Comparison of ENCODE assay signal across 27 cellular contexts in the genomic region with DNA sequence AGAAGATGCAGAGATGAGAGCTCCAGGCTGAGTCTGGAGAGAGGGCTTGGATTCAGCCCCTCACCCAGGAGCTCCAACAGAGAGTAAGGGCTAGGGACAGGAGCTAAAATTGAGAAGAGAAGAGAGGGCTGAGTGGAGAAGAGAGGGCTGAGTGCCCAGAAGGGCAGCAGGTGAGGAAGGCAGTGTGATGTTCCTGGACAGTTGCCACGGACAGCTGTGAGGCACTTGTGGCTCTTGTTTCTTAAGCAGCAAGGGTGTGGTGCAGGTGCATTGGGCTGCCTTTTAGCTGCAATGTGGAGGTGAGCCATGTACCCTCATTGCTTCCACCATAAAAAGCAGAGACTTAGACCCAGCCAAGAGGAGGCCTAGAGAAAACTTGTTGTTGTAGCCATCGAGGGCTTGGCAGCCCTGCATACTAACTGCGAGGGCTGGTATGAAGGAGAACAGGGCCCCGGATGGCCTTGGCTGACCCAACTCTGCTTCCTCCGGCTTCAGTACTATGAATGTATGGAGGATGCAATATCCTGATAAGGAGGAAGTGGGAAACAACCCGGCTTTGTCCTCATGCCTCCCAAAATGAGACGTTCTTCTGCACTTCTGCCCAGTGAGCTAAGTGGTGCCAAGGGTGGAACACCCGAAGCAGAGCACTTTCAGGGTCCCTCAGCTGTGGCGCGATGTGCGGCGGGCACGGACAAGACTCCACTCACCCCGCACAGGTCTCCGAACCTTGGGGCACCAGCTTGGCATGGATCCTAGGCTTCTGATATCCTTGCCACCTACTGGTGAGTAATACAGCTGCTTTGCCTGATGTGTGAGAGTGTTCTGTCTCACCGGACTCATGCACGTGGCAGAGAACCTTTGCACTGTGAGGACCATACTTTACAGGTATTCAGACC.
DNase-seq lines count a peak whose midpoint lies in the region; ATAC-seq, FAIRE-seq and TF ChIP-seq lines count a peak whose summit lies in the region.
"Had no signal": no experiment of that assay in that cellular context is flagged by ENCODE, and none has a peak within 500 bp of the region (broad histone marks: within the 10 kb centered on the region; RNA-seq: fewer than 3 reads in every experiment).

No MANE protein-coding gene starts in this region.

- peaks cover 4% of the 10 kb centered on the region; the same call in 1 of the 2 replicates for H3K9me2 ChIP-seq in GM23338 (ENCODE audit: insufficient read depth)

- TF ChIP-seq POLR2A in H54 (IDR thresholded peaks at IDR 0.05; ENCODE audit: low read depth, low read length) = no peak

- ATAC-seq in GM23338 (no peak), RWPE2 (ENCODE audit: low read depth) (peak; percentile 30; the same call in 2 of the 3 replicates), HG03342 (IDR thresholded peaks at IDR 0.05; ENCODE audit: unreplicated experiment) (no peak), HG03565 (IDR thresholded peaks at IDR 0.05; ENCODE audit: unreplicated experiment) (no peak)
- ATAC-seq: activated CD4-positive, CD25-positive, alpha-beta regulatory T cell treated with anti-CD3 and anti-CD28 coated beads, Interleukin-2, amount 50 U/mL, for 24 hours; activated CD8-positive, alpha-beta T cell treated with anti-CD3 and anti-CD28 coated beads, Interleukin-2, amount 10 ng/mL, durations not matched to agents 7 days and 5 days; effector memory CD8-positive, alpha-beta T cell; SK-N-SH treated with all-trans-retinoic acid at 6 μM for 48 hours; stimulated activated naive CD8-positive, alpha-beta T cell treated with anti-CD3 and anti-CD28 coated beads, Interleukin-15, Interleukin-2, amounts not matched to agents 100 U/mL and 50 U/mL, for 24 hours had no signal

- H3K9me3 Mint-ChIP-seq in GM23338 = no peaks in the 10 kb centered on the region; the same call in 2 of the 3 replicates
- H3K9me3 Mint-ChIP-seq: effector memory CD8-positive, alpha-beta T cell; IgD-negative memory B cell had no signal

- no peak overlapping the region for H3K4me3 Mint-ChIP-seq in GM23338
- H3K4me3 Mint-ChIP-seq: activated CD8-positive, alpha-beta T cell treated with anti-CD3 and anti-CD28 coated beads, Interleukin-2, amount 10 ng/mL, durations not matched to agents 7 days and 5 days; effector memory CD8-positive, alpha-beta T cell; IgD-negative memory B cell had no signal

- no peaks in the 10 kb centered on the region for H3K9me3 ChIP-seq in RWPE2 (ENCODE audit: severe bottlenecking)
- H3K9me3 ChIP-seq in osteoblast (ENCODE audit: low read depth, low read length) = no peaks in the 10 kb centered on the region
- H3K9me3 ChIP-seq: lower lobe of right lung had no signal

- no peaks in the 10 kb centered on the region for H3F3A ChIP-seq in GM23338 (replicated peaks; ENCODE audit: low read depth)

- DNase-seq in NCI-H1092 treated with DMSO at 0.1 percent for 48 hours (lab: John Stamatoyannopoulos, UW) (peak; percentile 28), NCI-H1092 (lab: John Stamatoyannopoulos, UW) (no peak), GM23338 (ENCODE audit: low spot score) (no peak), RWPE2 (ENCODE audit: low spot score) (no peak), osteoblast (ENCODE audit: insufficient read length, low spot score, missing footprints) (peak; percentile 25), H54 (ENCODE audit: insufficient read length, low spot score) (no peak)
- DNase-seq: activated CD8-positive, alpha-beta T cell treated with anti-CD3 and anti-CD28 coated beads, Interleukin-2, amount 10 ng/mL, durations not matched to agents 7 days and 5 days; activated gamma-delta T cell treated with Interleukin-2 at 50 U/mL for 16 hours; activated T-cell treated with anti-CD3 and anti-CD28 coated beads, Interleukin-2, amount 50 U/mL, for 1 hour; effector memory CD8-positive, alpha-beta T cell; EL; H7; islet precursor cell; lower lobe of right lung; NCI-H146; NCI-H446 treated with DMSO at 0.1 percent for 48 hours; retina; stimulated activated CD4-positive, alpha-beta T cell treated with anti-CD3 and anti-CD28 coated beads, Interleukin-4, amount 100 ng/mL, for 24 hours; stimulated activated naive CD8-positive, alpha-beta T cell treated with anti-CD3 and anti-CD28 coated beads, Interleukin-15, Interleukin-2, amounts not matched to agents 100 U/mL and 50 U/mL, for 24 hours; T1000 had no signal

- H3K36me3 Mint-ChIP-seq in GM23338 (ENCODE audit: low read depth) = peaks cover 4% of the 10 kb centered on the region
- H3K36me3 Mint-ChIP-seq: IgD-negative memory B cell had no signal

- peak overlapping the region; percentile 3; the same call in 1 of the 2 replicates for H3K27ac Mint-ChIP-seq in GM23338
- H3K27ac Mint-ChIP-seq: activated CD8-positive, alpha-beta T cell treated with anti-CD3 and anti-CD28 coated beads, Interleukin-2, amount 10 ng/mL, durations not matched to agents 7 days and 5 days; effector memory CD8-positive, alpha-beta T cell had no signal

- H3K27me3 ChIP-seq in GM23338 (ENCODE audit: insufficient read depth) (no peaks in the 10 kb centered on the region), RWPE2 (ENCODE audit: insufficient read depth, poor library complexity, severe bottlenecking) (no peaks in the 10 kb centered on the region), osteoblast (ENCODE audit: insufficient read depth, low read length) (no peaks in the 10 kb centered on the region)

- no peak for FAIRE-seq in H54 (lab: Jason Lieb, UNC)
- FAIRE-seq: colon, RCC 7860 had no signal

- H3K4me1 ChIP-seq in GM23338 (ENCODE audit: insufficient read depth) (peaks cover 26% of the 10 kb centered on the region; the same call in 1 of the 2 replicates), RWPE2 (ENCODE audit: insufficient read depth, poor library complexity, severe bottlenecking) (no peaks in the 10 kb centered on the region), osteoblast (ENCODE audit: insufficient read depth, low read length) (no peaks in the 10 kb centered on the region)
- H3K4me1 ChIP-seq: lower lobe of right lung had no signal

- H2AFZ ChIP-seq in GM23338 (no peak overlapping the region), osteoblast (ENCODE audit: low read length) (no peak overlapping the region)

- no peak for TF ChIP-seq CTCF in GM23338 (conservative IDR thresholded peaks at IDR 0.05; ENCODE audit: low read depth in 2 of 2)
- TF ChIP-seq CTCF in RWPE2 (IDR thresholded peaks at IDR 0.05; ENCODE audit: poor library complexity, severe bottlenecking) = no peak
- TF ChIP-seq CTCF in osteoblast (IDR thresholded peaks at IDR 0.05; ENCODE audit: extremely low read depth, low read depth, low read length) = no peak

- no peak overlapping the region for H3K4me3 ChIP-seq in GM23338
- no peak overlapping the region for H3K4me3 ChIP-seq in RWPE2 (ENCODE audit: severe bottlenecking)
- no peak overlapping the region for H3K4me3 ChIP-seq in osteoblast (ENCODE audit: insufficient read depth, low read length)
- H3K4me3 ChIP-seq: lower lobe of right lung had no signal

- no peak overlapping the region for H3K4me2 ChIP-seq in GM23338
- no peak overlapping the region for H3K4me2 ChIP-seq in osteoblast (ENCODE audit: insufficient read depth, low read length)

- no peaks in the 10 kb centered on the region for H3K36me3 ChIP-seq in GM23338 (ENCODE audit: insufficient read depth)
- no peaks in the 10 kb centered on the region for H3K36me3 ChIP-seq in RWPE2 (ENCODE audit: low read depth)
- no peaks in the 10 kb centered on the region for H3K36me3 ChIP-seq in osteoblast (ENCODE audit: insufficient read depth, low read length)
- H3K36me3 ChIP-seq: lower lobe of right lung had no signal

- H3K27ac ChIP-seq in GM23338 (ENCODE audit: low read depth) = no peak overlapping the region
- no peak overlapping the region for H3K27ac ChIP-seq in RWPE2 (ENCODE audit: poor library complexity, severe bottlenecking)
- H3K27ac ChIP-seq in osteoblast (ENCODE audit: low read depth, low read length) = no peak overlapping the region
- H3K27ac ChIP-seq: lower lobe of right lung had no signal

- peaks cover 22% of the 10 kb centered on the region for H3K4me1 Mint-ChIP-seq in GM23338

- peaks cover 4% of the 10 kb centered on the region for H3K27me3 Mint-ChIP-seq in GM23338 (ENCODE audit: insufficient read depth, low read depth, poor library complexity)
- H3K27me3 Mint-ChIP-seq: effector memory CD8-positive, alpha-beta T cell; IgD-negative memory B cell had no signal

- H3K79me2 ChIP-seq in GM23338 (replicated peaks; ENCODE audit: insufficient read depth) = no peaks in the 10 kb centered on the region
- H3K79me2 ChIP-seq in osteoblast (ENCODE audit: insufficient read depth, low read length) = no peaks in the 10 kb centered on the region

- H4K20me1 ChIP-seq in GM23338 (replicated peaks; ENCODE audit: insufficient read depth) (no peaks in the 10 kb centered on the region), osteoblast (ENCODE audit: insufficient read depth, low read length) (no peaks in the 10 kb centered on the region)

TF ChIP-seq in GM23338, 12 proteins besides CTCF, POLR2A, EP300 and RAD21 (continues in another document):
- TF ChIP-seq JUNB (IDR thresholded peaks at IDR 0.05; ENCODE audit: unreplicated experiment) (no peak), EZH2phosphoT487 (IDR thresholded peaks at IDR 0.05; ENCODE audit: unreplicated experiment) (no peak), CREB1 (CRISPR knock-in tag; IDR thresholded peaks at IDR 0.05; ENCODE audit: low read depth) (no peak), ZNF114 (CRISPR knock-in tag; IDR thresholded peaks at IDR 0.05) (no peak), NANOG (IDR thresholded peaks at IDR 0.05; ENCODE audit: borderline replicate concordance) (no peak)
- TF ChIP-seq, protein P1, sequence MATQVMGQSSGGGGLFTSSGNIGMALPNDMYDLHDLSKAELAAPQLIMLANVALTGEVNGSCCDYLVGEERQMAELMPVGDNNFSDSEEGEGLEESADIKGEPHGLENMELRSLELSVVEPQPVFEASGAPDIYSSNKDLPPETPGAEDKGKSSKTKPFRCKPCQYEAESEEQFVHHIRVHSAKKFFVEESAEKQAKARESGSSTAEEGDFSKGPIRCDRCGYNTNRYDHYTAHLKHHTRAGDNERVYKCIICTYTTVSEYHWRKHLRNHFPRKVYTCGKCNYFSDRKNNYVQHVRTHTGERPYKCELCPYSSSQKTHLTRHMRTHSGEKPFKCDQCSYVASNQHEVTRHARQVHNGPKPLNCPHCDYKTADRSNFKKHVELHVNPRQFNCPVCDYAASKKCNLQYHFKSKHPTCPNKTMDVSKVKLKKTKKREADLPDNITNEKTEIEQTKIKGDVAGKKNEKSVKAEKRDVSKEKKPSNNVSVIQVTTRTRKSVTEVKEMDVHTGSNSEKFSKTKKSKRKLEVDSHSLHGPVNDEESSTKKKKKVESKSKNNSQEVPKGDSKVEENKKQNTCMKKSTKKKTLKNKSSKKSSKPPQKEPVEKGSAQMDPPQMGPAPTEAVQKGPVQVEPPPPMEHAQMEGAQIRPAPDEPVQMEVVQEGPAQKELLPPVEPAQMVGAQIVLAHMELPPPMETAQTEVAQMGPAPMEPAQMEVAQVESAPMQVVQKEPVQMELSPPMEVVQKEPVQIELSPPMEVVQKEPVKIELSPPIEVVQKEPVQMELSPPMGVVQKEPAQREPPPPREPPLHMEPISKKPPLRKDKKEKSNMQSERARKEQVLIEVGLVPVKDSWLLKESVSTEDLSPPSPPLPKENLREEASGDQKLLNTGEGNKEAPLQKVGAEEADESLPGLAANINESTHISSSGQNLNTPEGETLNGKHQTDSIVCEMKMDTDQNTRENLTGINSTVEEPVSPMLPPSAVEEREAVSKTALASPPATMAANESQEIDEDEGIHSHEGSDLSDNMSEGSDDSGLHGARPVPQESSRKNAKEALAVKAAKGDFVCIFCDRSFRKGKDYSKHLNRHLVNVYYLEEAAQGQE (IDR thresholded peaks at IDR 0.05; ENCODE audit: unreplicated experiment) = no peak

Comparison
In these comparisons a context has a peak if more than half of its experiments do, and no peak if none do; other contexts are left out.
1. DNase-seq: peak in NCI-H1092 treated with DMSO at 0.1 percent for 48 hours (single experiment) and osteoblast (single experiment); none in NCI-H1092 (single experiment), GM23338 (single experiment), RWPE2 (single experiment) and H54 (single experiment).